ENCODE assay signal across 1 cellular context in genomic region chr14:68657300-68658028, GRCh38.
TF ChIP-seq lines count a peak whose summit lies in the region.

No MANE protein-coding gene starts in this region.

TF ChIP-seq in H1, 55 proteins besides CTCF, POLR2A, EP300 and RAD21:
- TF ChIP-seq SRF (IDR thresholded peaks at IDR 0.05; ENCODE audit: low read depth, low read length) (no peak), SP4 (IDR thresholded peaks at IDR 0.05; ENCODE audit: low read length) (no peak), E2F6 (IDR thresholded peaks at IDR 0.05) (no peak), SAP30 (IDR thresholded peaks at IDR 0.05; ENCODE audit: insufficient read depth, insufficient replicate concordance, low read length) (no peak), EGR1 (IDR thresholded peaks at IDR 0.05; ENCODE audit: borderline replicate concordance, low read depth, low read length) (no peak), MAFK (IDR thresholded peaks at IDR 0.05; ENCODE audit: low read depth, low read length) (no peak), BRCA1 (IDR thresholded peaks at IDR 0.05; ENCODE audit: low read depth, low read length) (no peak), BACH1 (IDR thresholded peaks at IDR 0.05; ENCODE audit: low read length) (no peak), TEAD4 (IDR thresholded peaks at IDR 0.05; ENCODE audit: low read depth, low read length) (no peak), CTBP2 (IDR thresholded peaks at IDR 0.05; ENCODE audit: borderline replicate concordance, insufficient read depth, insufficient read length, low read length) (no peak), CEBPB (IDR thresholded peaks at IDR 0.05; ENCODE audit: low read depth, low read length) (no peak), TBP (IDR thresholded peaks at IDR 0.05; ENCODE audit: low read depth, low read length) (no peak), NANOG (IDR thresholded peaks at IDR 0.05; ENCODE audit: insufficient read depth, low read depth, low read length, poor library complexity, severe bottlenecking) (no peak), KDM4A (IDR thresholded peaks at IDR 0.05; ENCODE audit: low read depth, low read length, severe bottlenecking) (no peak), YY1 (IDR thresholded peaks at IDR 0.05; ENCODE audit: low read depth, low read length) (no peak), ASH2L (IDR thresholded peaks at IDR 0.05; ENCODE audit: low read length) (no peak), RBBP5 (IDR thresholded peaks at IDR 0.05; ENCODE audit: borderline replicate concordance, low read depth, low read length) (no peak), TAF1 (IDR thresholded peaks at IDR 0.05; ENCODE audit: low read depth, low read length) (no peak)
- TF ChIP-seq, protein P1, sequence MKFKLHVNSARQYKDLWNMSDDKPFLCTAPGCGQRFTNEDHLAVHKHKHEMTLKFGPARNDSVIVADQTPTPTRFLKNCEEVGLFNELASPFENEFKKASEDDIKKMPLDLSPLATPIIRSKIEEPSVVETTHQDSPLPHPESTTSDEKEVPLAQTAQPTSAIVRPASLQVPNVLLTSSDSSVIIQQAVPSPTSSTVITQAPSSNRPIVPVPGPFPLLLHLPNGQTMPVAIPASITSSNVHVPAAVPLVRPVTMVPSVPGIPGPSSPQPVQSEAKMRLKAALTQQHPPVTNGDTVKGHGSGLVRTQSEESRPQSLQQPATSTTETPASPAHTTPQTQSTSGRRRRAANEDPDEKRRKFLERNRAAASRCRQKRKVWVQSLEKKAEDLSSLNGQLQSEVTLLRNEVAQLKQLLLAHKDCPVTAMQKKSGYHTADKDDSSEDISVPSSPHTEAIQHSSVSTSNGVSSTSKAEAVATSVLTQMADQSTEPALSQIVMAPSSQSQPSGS (IDR thresholded peaks at IDR 0.05; ENCODE audit: low read length), result no peak
- TF ChIP-seq, protein P2, sequence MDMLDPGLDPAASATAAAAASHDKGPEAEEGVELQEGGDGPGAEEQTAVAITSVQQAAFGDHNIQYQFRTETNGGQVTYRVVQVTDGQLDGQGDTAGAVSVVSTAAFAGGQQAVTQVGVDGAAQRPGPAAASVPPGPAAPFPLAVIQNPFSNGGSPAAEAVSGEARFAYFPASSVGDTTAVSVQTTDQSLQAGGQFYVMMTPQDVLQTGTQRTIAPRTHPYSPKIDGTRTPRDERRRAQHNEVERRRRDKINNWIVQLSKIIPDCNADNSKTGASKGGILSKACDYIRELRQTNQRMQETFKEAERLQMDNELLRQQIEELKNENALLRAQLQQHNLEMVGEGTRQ (IDR thresholded peaks at IDR 0.05; ENCODE audit: low read length), result no peak
